ENCODE assay signal across 8 cellular contexts in the genomic region with DNA sequence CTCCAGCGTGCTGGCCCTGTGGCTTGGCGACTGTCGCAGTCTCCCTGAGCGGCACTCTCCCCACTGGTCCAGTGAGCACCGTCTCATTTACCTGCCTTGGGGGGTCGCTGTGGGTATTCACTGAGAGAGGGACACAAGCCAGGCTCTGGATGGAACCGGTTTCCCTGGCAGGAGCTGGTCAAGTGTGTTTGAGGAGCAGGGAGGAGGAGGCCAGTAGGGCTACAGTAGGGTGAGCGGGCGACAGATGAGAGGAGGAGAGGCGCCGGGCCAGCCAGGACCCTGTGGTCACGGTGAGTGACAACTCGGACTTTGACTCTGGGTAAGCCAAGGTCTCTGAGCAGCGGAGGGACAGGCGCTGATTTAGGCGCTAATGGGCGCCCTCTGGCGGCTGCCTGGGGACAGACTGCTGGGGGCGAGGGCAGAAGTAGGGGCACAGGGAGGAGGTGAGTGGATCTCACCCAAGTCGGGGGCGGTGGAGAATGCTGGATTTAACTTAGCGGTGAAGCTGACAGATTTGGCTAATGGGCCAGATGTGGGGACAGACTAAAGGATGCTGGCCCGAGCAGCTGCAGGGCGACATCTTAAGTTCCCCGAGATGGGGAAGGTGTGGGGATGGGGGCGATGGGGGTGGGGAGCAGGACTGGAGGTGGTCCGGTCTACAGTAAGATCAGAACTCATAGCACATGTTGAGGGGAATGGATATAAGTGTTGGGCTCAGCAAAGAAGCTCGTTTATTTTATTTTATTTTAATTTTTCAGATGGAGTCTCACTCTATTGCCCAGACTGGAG. TPM values are rescaled to one million over a fixed set of nuclear protein-coding genes. Genes with fewer than 3 reads are reported as not detected.
DNase-seq lines count a peak whose midpoint lies in the region; ATAC-seq and TF ChIP-seq lines count a peak whose summit lies in the region.

No MANE protein-coding gene starts in this region.

- H3K27me3 ChIP-seq in right atrium auricular region = no peaks in the 10 kb centered on the region
- H3K27me3 ChIP-seq in psoas muscle (ENCODE audit: insufficient read depth in 3 of 3, low read length in 2 of 3) = no peaks in the 10 kb centered on the region

- peaks cover 0 to 15% of the 10 kb centered on the region in 2 donors for H3K4me1 ChIP-seq in right atrium auricular region
- H3K4me1 ChIP-seq in psoas muscle = peaks cover 10% of the 10 kb centered on the region

- peak overlapping the region in 1 of 2 donors; percentile 11 for H3K4me3 ChIP-seq in right atrium auricular region
- no peak overlapping the region for H3K4me3 ChIP-seq in psoas muscle

- intact Hi-C loops in psoas muscle (cut with DNase I) = loop anchor here in 1 of 2 donors (10.0 kb wide), 1 partner anchor 98 kb away; no protein-coding TSS in a partner anchor

- H3K9me3 ChIP-seq in right atrium auricular region (no peaks in the 10 kb centered on the region), psoas muscle (no peaks in the 10 kb centered on the region)

- TF ChIP-seq CTCF in right atrium auricular region (IDR thresholded peaks at IDR 0.05) (peak; percentile 91), psoas muscle (IDR thresholded peaks at IDR 0.05) (peak; percentile 88)

- H3K27ac ChIP-seq in right atrium auricular region (peak overlapping the region; percentile 33 to 36), psoas muscle (peak overlapping the region; percentile 69)

- 19 to 26% (median 21%) methylated on average over 28 of the region's 28 CpGs for WGBS in psoas muscle, 3 donors

- DNase-seq in ELR (ENCODE audit: low read depth) (peak; percentile 75), NCI-H1092 (lab: John Stamatoyannopoulos, UW) (peak; percentile 61), T-helper 1 cell (peak; percentile 46 to 70 (median 67)), amniotic stem cell (lab: John Stamatoyannopoulos, UW) (peak; percentile 44), right atrium auricular region (ENCODE audit: low spot score) (peak; percentile 66), psoas muscle (peak; percentile 80 to 89), NCI-H1048 (lab: John Stamatoyannopoulos, UW) (no peak)

- H3K36me3 ChIP-seq in right atrium auricular region (peaks cover 6% of the 10 kb centered on the region), psoas muscle (ENCODE audit: insufficient read depth in 1 of 2, low read depth in 1 of 2) (peaks cover 0 to 19% of the 10 kb centered on the region in 2 donors)

- ATAC-seq in psoas muscle = peak; percentile 16 to 30 (median 21)
- no peak for ATAC-seq in HG03175 (IDR thresholded peaks at IDR 0.05; ENCODE audit: unreplicated experiment)

RNA-seq across cellular contexts. Expression of a gene that starts 4.7 kb away (rescaled TPM):
- total RNA-seq in right atrium auricular region = 100 to 1,000 TPM; 187 to 192 TPM
- total RNA-seq in psoas muscle = 100 to 1,000 TPM; 180 to 259 (median 198) TPM
- 100 to 1,000 TPM; 139 to 424 (median 208) TPM for polyA plus RNA-seq in psoas muscle

RNA-seq across cellular contexts. Expression of a gene that starts 6.6 kb away (rescaled TPM):
- total RNA-seq in right atrium auricular region (1 to 10 TPM; 5.7 to 6.5 TPM), psoas muscle (10 to 100 TPM; 13.0 to 21.5 (median 15.8) TPM)
- polyA plus RNA-seq in psoas muscle = 10 to 100 TPM; 28.3 to 42.7 (median 35.0) TPM

RNA-seq across cellular contexts. Expression of a gene that starts 6.7 kb away (rescaled TPM):
- total RNA-seq in right atrium auricular region (10 to 100 TPM; 33.2 to 34.0 TPM), psoas muscle (10 to 100 TPM; 10.3 to 22.1 (median 14.4) TPM)
- 10 to 100 TPM; 18.2 to 26.5 (median 21.7) TPM for polyA plus RNA-seq in psoas muscle

RNA-seq across cellular contexts. Expression of a gene that starts 17.1 kb away (rescaled TPM):
- total RNA-seq in right atrium auricular region (under 1 TPM in 1 of 2 donors, not detected in 1; 0.43 TPM), psoas muscle (1 to 10 TPM in 2 of 4 donors, under 1 TPM in 2; 0.58 to 1.5 (median 1.0) TPM)
- under 1 TPM; 0.38 to 0.48 (median 0.41) TPM for polyA plus RNA-seq in psoas muscle

RNA-seq across cellular contexts. Expression of a gene that starts 18.6 kb away (rescaled TPM):
- total RNA-seq in right atrium auricular region (1 to 10 TPM; 1.2 to 2.8 TPM), psoas muscle (1 to 10 TPM in 1 of 4 donors, under 1 TPM in 3; 0.53 to 1.2 (median 0.70) TPM)
- polyA plus RNA-seq in psoas muscle = 1 to 10 TPM in 2 of 3 donors, under 1 TPM in 1; 0.34 to 1.1 (median 1.0) TPM
